Comparison of ENCODE assay signal across 8 cellular contexts in the genomic region with DNA sequence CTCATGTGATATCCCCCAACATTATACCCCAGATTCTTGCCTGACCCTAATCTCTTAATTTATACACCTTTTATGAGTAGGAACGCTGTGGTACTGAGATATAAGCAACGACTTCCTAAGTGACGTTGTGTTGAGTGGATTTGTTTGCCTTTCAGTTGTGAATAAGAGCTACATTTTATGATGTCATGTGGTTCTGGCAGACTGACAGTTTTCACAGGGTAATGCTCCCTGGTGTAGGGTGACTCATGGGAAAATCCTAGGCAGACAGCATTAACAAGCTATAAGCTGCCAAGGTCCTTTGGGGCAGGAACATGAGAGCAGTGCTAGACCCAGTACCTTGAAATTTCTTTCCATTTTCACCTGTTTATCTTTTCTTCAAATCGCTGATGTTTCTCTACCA. TPM values are rescaled to one million over a fixed set of nuclear protein-coding genes. Genes with fewer than 3 reads are reported as not detected.
DNase-seq lines count a peak whose midpoint lies in the region; ATAC-seq, FAIRE-seq and TF ChIP-seq lines count a peak whose summit lies in the region.

No MANE protein-coding gene starts in this region.

- peaks cover 39% of the 10 kb centered on the region for H3K4me1 Mint-ChIP-seq in activated T-cell treated with anti-CD3 and anti-CD28 coated beads, Interleukin-2, amount 50 U/mL, for 72 hours (ENCODE audit: low read depth)
- peaks cover 11 to 35% (median 12%) of the 10 kb centered on the region in 7 donors for H3K4me1 Mint-ChIP-seq in naive thymus-derived CD4-positive, alpha-beta T cell

- 14% methylated on average over 4 of the region's 4 CpGs for WGBS in GM12878 (ENCODE audit: insufficient coverage, insufficient replicate concordance, low lambda C conversion rate, missing lambda C conversion rate)

- no peaks in the 10 kb centered on the region for H3K36me3 ChIP-seq in GM12878 (ENCODE audit: control insufficient read depth in 2 of 2, insufficient read depth in 2 of 2, low read length in 1 of 2)
- H3K36me3 ChIP-seq in naive thymus-derived CD4-positive, alpha-beta T cell (ENCODE audit: control insufficient read depth in 2 of 3, insufficient read depth in 3 of 3, low read length in 3 of 3), result no peaks in the 10 kb centered on the region

- POLR2A ChIA-PET in GM12878 (lab: Charles Lee), result interaction anchor here (1.4 kb wide), 1 partner anchor 35 kb away, joined by 4 read pairs; no protein-coding TSS in a partner anchor
- POLR2A ChIA-PET in naive thymus-derived CD4-positive, alpha-beta T cell (lab: Charles Lee), result no interaction called here

- ATAC-seq in activated T-cell treated with anti-CD3 and anti-CD28 coated beads, Interleukin-2, amount 50 U/mL, for 72 hours (replicated peaks in 1 of 2), result peak; percentile 99
- peak; percentile 85 for ATAC-seq in GM12878
- ATAC-seq in naive thymus-derived CD4-positive, alpha-beta T cell, result peak; percentile 61
- ATAC-seq in HG02852 (IDR thresholded peaks at IDR 0.05; ENCODE audit: unreplicated experiment), result no peak

- peak overlapping the region in 1 of 2 donors; percentile 39 for H3K4me3 Mint-ChIP-seq in activated T-cell treated with anti-CD3 and anti-CD28 coated beads, Interleukin-2, amount 50 U/mL, for 72 hours
- no peak overlapping the region for H3K4me3 Mint-ChIP-seq in naive thymus-derived CD4-positive, alpha-beta T cell

- no peak for TF ChIP-seq RAD21 in GM12878 (IDR thresholded peaks at IDR 0.05; ENCODE audit: insufficient read depth, low read depth, low read length)

- H3K27me3 ChIP-seq in GM12878 (replicated peaks in 1 of 2; ENCODE audit: control insufficient read depth in 2 of 2, insufficient read depth in 2 of 2, low read length in 1 of 2) (no peaks in the 10 kb centered on the region), dorsolateral prefrontal cortex (peaks cover 0 to 4% (median 0%) of the 10 kb centered on the region in 45 donors)
- H3K27me3 ChIP-seq in naive thymus-derived CD4-positive, alpha-beta T cell (ENCODE audit: control insufficient read depth in 2 of 2, insufficient read depth in 2 of 2, low read length in 2 of 2), result no peaks in the 10 kb centered on the region

- CTCF ChIA-PET in GM12878 (lab: Yijun Ruan, JAX), result interaction anchor here (0.6 to 1.0 kb wide), 4 partner anchors 14 to 303 kb away, joined by 3 to 5 read pairs (median 4); no protein-coding TSS in a partner anchor
- CTCF ChIA-PET in naive thymus-derived CD4-positive, alpha-beta T cell (lab: Charles Lee), result interaction anchor here (0.9 kb wide), 1 partner anchor 14 kb away, joined by 3 read pairs; no protein-coding TSS in a partner anchor

- BruUV-seq in GM12878 (replicated peaks; lab: Mats Ljungman, UMichigan), result no TSS peak

- H3K27ac Mint-ChIP-seq in activated T-cell treated with anti-CD3 and anti-CD28 coated beads, Interleukin-2, amount 50 U/mL, for 72 hours, result no peak overlapping the region
- peak overlapping the region in 1 of 9 donors; percentile 53 for H3K27ac Mint-ChIP-seq in naive thymus-derived CD4-positive, alpha-beta T cell

- H3K4me1 ChIP-seq in GM12878 (ENCODE audit: control insufficient read depth, insufficient read depth, low read length), result peaks cover 2% of the 10 kb centered on the region
- H3K4me1 ChIP-seq in naive thymus-derived CD4-positive, alpha-beta T cell (ENCODE audit: control insufficient read depth in 2 of 2, insufficient read depth in 2 of 2, low read length in 2 of 2), result peaks cover 0 to 8% of the 10 kb centered on the region in 2 donors

- H3K4me3 ChIP-seq in GM12878 (no peak overlapping the region), dorsolateral prefrontal cortex (no peak overlapping the region)
- H3K4me3 ChIP-seq in naive thymus-derived CD4-positive, alpha-beta T cell (ENCODE audit: low read length), result no peak overlapping the region

- RAD21 ChIA-PET in GM12878 (lab: Charles Lee; ENCODE audit: unreplicated experiment), result no interaction called here

- no peaks in the 10 kb centered on the region for H3K9me3 ChIP-seq in GM12878 (replicated peaks; ENCODE audit: control insufficient read depth, insufficient read depth, low read length)
- H3K9me3 ChIP-seq in naive thymus-derived CD4-positive, alpha-beta T cell (ENCODE audit: control insufficient read depth in 2 of 3, low read length in 3 of 3), result no peaks in the 10 kb centered on the region

- TF ChIP-seq EP300 in GM12878 (IDR thresholded peaks at IDR 0.05; ENCODE audit: borderline replicate concordance in 1 of 2, control insufficient read depth in 1 of 2, low read depth in 2 of 2, low read length in 2 of 2), result no peak

- H4K20me1 ChIP-seq in GM12878 (ENCODE audit: control insufficient read depth, insufficient read depth), result no peaks in the 10 kb centered on the region

- no peak for TF ChIP-seq POLR2A in GM12878 (IDR thresholded peaks at IDR 0.05; ENCODE audit: low read depth, low read length)

- intact Hi-C loops in GM12878 (cut with micrococcal nuclease; ENCODE audit: unreplicated experiment), result no loop called here
- intact Hi-C loops in naive thymus-derived CD4-positive, alpha-beta T cell (cut with micrococcal nuclease), result no loop called here
- intact Hi-C loops in dorsolateral prefrontal cortex (cut with DNase I), result no loop called here

- no peak overlapping the region for H3K4me2 ChIP-seq in GM12878 (ENCODE audit: control insufficient read depth, insufficient read depth)

- H3K27ac ChIP-seq in GM12878 (ENCODE audit: control insufficient read depth, insufficient read depth) (no peak overlapping the region), dorsolateral prefrontal cortex (no peak overlapping the region)
- H3K27ac ChIP-seq in naive thymus-derived CD4-positive, alpha-beta T cell (ENCODE audit: low read depth, low read length), result no peak overlapping the region

- SMC1A ChIA-PET in GM12878 (lab: Charles Lee; ENCODE audit: uncharacterized antibody, unreplicated experiment), result interaction anchor here (0.7 to 2.1 kb wide), 4 partner anchors 10 to 73 kb away, joined by 3 to 8 read pairs (median 4); no protein-coding TSS in a partner anchor

- no peak overlapping the region for H3K9ac ChIP-seq in GM12878 (ENCODE audit: control insufficient read depth, insufficient read depth, low read length)

- H3K9me3 Mint-ChIP-seq in activated T-cell treated with anti-CD3 and anti-CD28 coated beads, Interleukin-2, amount 50 U/mL, for 72 hours, result no peaks in the 10 kb centered on the region
- peaks cover 0 to 7% (median 0%) of the 10 kb centered on the region in 11 donors for H3K9me3 Mint-ChIP-seq in naive thymus-derived CD4-positive, alpha-beta T cell

- in situ Hi-C loops in GM12878 (cut with MboI), result no loop called here

- DNase-seq in activated T-cell treated with anti-CD3 and anti-CD28 coated beads, Interleukin-2, amount 50 U/mL, for 72 hours, result peak; percentile 51 to 54
- DNase-seq in activated T-cell treated with anti-CD3 and anti-CD28 coated beads, Interleukin-2, amount 50 U/mL, for 1 hour, result no peak
- DNase-seq in NCI-H128 (lab: John Stamatoyannopoulos, UW; ENCODE audit: unreplicated experiment) (peak; percentile 54), GM12878 (ENCODE audit: low read depth, low spot score) (no peak), dorsolateral prefrontal cortex (no peak)
- no peak for DNase-seq in naive thymus-derived CD4-positive, alpha-beta T cell
- DNase-seq in activated effector memory CD4-positive, alpha-beta T cell treated with Interleukin-2 at 50 U/mL for 16 hours, result no peak

- H2AFZ ChIP-seq in GM12878 (ENCODE audit: control insufficient read depth, low read depth, low read length), result no peak overlapping the region

- no peaks in the 10 kb centered on the region for H3K79me2 ChIP-seq in GM12878 (ENCODE audit: control insufficient read depth, insufficient read depth, low read length)

- no peaks in the 10 kb centered on the region for H3K27me3 Mint-ChIP-seq in activated T-cell treated with anti-CD3 and anti-CD28 coated beads, Interleukin-2, amount 50 U/mL, for 72 hours (ENCODE audit: low read depth)
- peaks cover 0 to 5% (median 0%) of the 10 kb centered on the region in 5 donors for H3K27me3 Mint-ChIP-seq in naive thymus-derived CD4-positive, alpha-beta T cell

- TF ChIP-seq CTCF in GM12878 (IDR thresholded peaks at IDR 0.05 in 2 of 3, conservative IDR thresholded peaks at IDR 0.05 in 1 of 3; ENCODE audit: control insufficient read depth in 2 of 3, extremely low read depth in 1 of 3, insufficient read depth in 1 of 3, low read depth in 3 of 3, low read length in 3 of 3) (no peak), dorsolateral prefrontal cortex (IDR thresholded peaks at IDR 0.05 in 54 of 56, conservative IDR thresholded peaks at IDR 0.05 in 2 of 56; ENCODE audit: low read depth in 1 of 56, partially characterized antibody in 56 of 56) (no peak)

- H3K36me3 Mint-ChIP-seq in activated T-cell treated with anti-CD3 and anti-CD28 coated beads, Interleukin-2, amount 50 U/mL, for 72 hours (ENCODE audit: insufficient read depth in 2 of 2), result no peaks in the 10 kb centered on the region
- peaks cover 0 to 27% (median 5%) of the 10 kb centered on the region in 5 donors for H3K36me3 Mint-ChIP-seq in naive thymus-derived CD4-positive, alpha-beta T cell

- no peak for FAIRE-seq in GM12878 (lab: Jason Lieb, UNC)

RNA-seq across cellular contexts. Expression of a gene that starts 11.2 kb away (rescaled TPM):
- 1 to 10 TPM; 3.2 to 4.1 TPM for total RNA-seq in activated T-cell treated with anti-CD3 and anti-CD28 coated beads, Interleukin-2, amount 50 U/mL, for 72 hours
- total RNA-seq in GM12878 (2013; cell fraction: nucleolus; rRNA removed), result 52.9 TPM in 2 replicates
- total RNA-seq in GM12878 (2014; rRNA removed) (0.45 and 0.71 TPM in 2 replicates), GM12878 (2014; rRNA removed; fragmentation: Illumina TruSeq; extraction: Trizol) (0.54 and 0.55 TPM in 2 replicates), GM12878 (2021) (0.15 and 0.19 TPM in 2 replicates), dorsolateral prefrontal cortex (1 to 10 TPM in 89 of 120 experiments, under 1 TPM in 31; 0.30 to 4.1 (median 1.5) TPM)
- polyA plus RNA-seq in GM12878 (2011; ENCODE audit: low read depth), result 2.1 TPM
- polyA plus RNA-seq in GM12878 (2011; rRNA removed) (1.9 and 2.3 TPM in 2 replicates), GM12878 (2014; fragmentation: Illumina TruSeq; extraction: Trizol) (0.21 and 0.29 TPM in 2 replicates), GM12878 (2014; fragmentation: Nextera tagmentation; extraction: Ambion mirVana) (1 to 10 TPM in 1 of 2 experiments, under 1 TPM in 1; 0.93 to 1.1 TPM), GM12878 (2014; rRNA removed) (0.24 and 0.53 TPM in 2 replicates), GM12878 (2016; fragmentation: Nextera tagmentation; extraction: Ambion mirVana) (1 to 10 TPM; 1.8 TPM)
- polyA plus RNA-seq in GM12878 (2011; cell fraction: cytosol; rRNA removed), result 0.80 and 1.2 TPM in 2 replicates
- 2.3 and 4.2 TPM in 2 replicates for polyA plus RNA-seq in GM12878 (2011; cell fraction: nucleus; rRNA removed)
- polyA plus RNA-seq in GM12878 (2012), result 2.4 and 4.8 TPM in 2 replicates
- 4.0 and 7.6 TPM in 2 replicates for polyA minus RNA-seq in GM12878 (2011; rRNA and poly(A)+ RNA removed)
- polyA minus RNA-seq in GM12878 (2011; cell fraction: cytosol; rRNA and poly(A)+ RNA removed), result 0.67 and 0.94 TPM in 2 replicates
- 9.3 and 9.6 TPM in 2 replicates for polyA minus RNA-seq in GM12878 (2011; cell fraction: nucleus; rRNA and poly(A)+ RNA removed)
- total RNA-seq in naive thymus-derived CD4-positive, alpha-beta T cell, result 10 to 100 TPM in 1 of 5 experiments, 1 to 10 TPM in 4; 1.2 to 12.3 (median 1.9) TPM
- 1 to 10 TPM; 1.3 to 2.1 TPM for polyA plus RNA-seq in naive thymus-derived CD4-positive, alpha-beta T cell

RNA-seq across cellular contexts. Expression of a gene that starts 35.7 kb away (rescaled TPM):
- total RNA-seq in activated T-cell treated with anti-CD3 and anti-CD28 coated beads, Interleukin-2, amount 50 U/mL, for 72 hours, result 10 to 100 TPM; 17.8 to 26.5 TPM
- total RNA-seq in GM12878 (2013; cell fraction: nucleolus; rRNA removed), result 169 and 182 TPM in 2 replicates
- 88.3 and 106 TPM in 2 replicates for total RNA-seq in GM12878 (2014; rRNA removed)
- total RNA-seq in GM12878 (2014; rRNA removed; fragmentation: Illumina TruSeq; extraction: Trizol), result 101 and 110 TPM in 2 replicates
- 81.5 and 100 TPM in 2 replicates for total RNA-seq in GM12878 (2021)
- polyA plus RNA-seq in GM12878 (2011; ENCODE audit: low read depth), result 153 TPM
- polyA plus RNA-seq in GM12878 (2011; rRNA removed), result 407 and 443 TPM in 2 replicates
- 232 and 305 TPM in 2 replicates for polyA plus RNA-seq in GM12878 (2011; cell fraction: cytosol; rRNA removed)
- polyA plus RNA-seq in GM12878 (2011; cell fraction: nucleus; rRNA removed), result 125 and 223 TPM in 2 replicates
- polyA plus RNA-seq in GM12878 (2012), result 108 and 227 TPM in 2 replicates
- 204 and 282 TPM in 2 replicates for polyA plus RNA-seq in GM12878 (2014; fragmentation: Illumina TruSeq; extraction: Trizol)
- 100 to 1,000 TPM; 127 to 168 TPM for polyA plus RNA-seq in GM12878 (2014; fragmentation: Nextera tagmentation; extraction: Ambion mirVana)
- polyA plus RNA-seq in GM12878 (2014; rRNA removed), result 99.5 and 114 TPM in 2 replicates
- 10 to 100 TPM; 85.4 to 89.0 TPM for polyA plus RNA-seq in GM12878 (2016; fragmentation: Nextera tagmentation; extraction: Ambion mirVana)
- 212 and 219 TPM in 2 replicates for polyA minus RNA-seq in GM12878 (2011; rRNA and poly(A)+ RNA removed)
- polyA minus RNA-seq in GM12878 (2011; cell fraction: cytosol; rRNA and poly(A)+ RNA removed), result 54.7 and 59.2 TPM in 2 replicates
- 48.6 and 51.3 TPM in 2 replicates for polyA minus RNA-seq in GM12878 (2011; cell fraction: nucleus; rRNA and poly(A)+ RNA removed)
- total RNA-seq in naive thymus-derived CD4-positive, alpha-beta T cell, result 10 to 100 TPM in 4 of 5 experiments, 1 to 10 TPM in 1; 5.5 to 28.5 (median 18.5) TPM
- polyA plus RNA-seq in naive thymus-derived CD4-positive, alpha-beta T cell, result 10 to 100 TPM; 27.7 to 38.8 TPM
- total RNA-seq in dorsolateral prefrontal cortex, result under 1 TPM in 2 of 120 experiments, not detected in 118; 0.14 to 0.17 TPM

Comparison
In these comparisons a context has a peak if more than half of its experiments do, and no peak if none do; other contexts are left out.
1. DNase-seq: peak in activated T-cell treated with anti-CD3 and anti-CD28 coated beads, Interleukin-2, amount 50 U/mL, for 72 hours (2 of 2) and NCI-H128 (single experiment); none in activated T-cell treated with anti-CD3 and anti-CD28 coated beads, Interleukin-2, amount 50 U/mL, for 1 hour (single experiment), GM12878 (single experiment), naive thymus-derived CD4-positive, alpha-beta T cell (0 of 9), dorsolateral prefrontal cortex (0 of 10) and activated effector memory CD4-positive, alpha-beta T cell treated with Interleukin-2 at 50 U/mL for 16 hours (single experiment).
2. RNA of a gene that starts 35.7 kb away (total RNA-seq): 81.5 to 182 TPM in GM12878, 17.8 to 26.5 TPM in activated T-cell treated with anti-CD3 and anti-CD28 coated beads, Interleukin-2, amount 50 U/mL, for 72 hours and 5.5 to 28.5 TPM in naive thymus-derived CD4-positive, alpha-beta T cell; 0.14 to 0.17 TPM in dorsolateral prefrontal cortex; every median in the first group is over 4 times any median in the second.